1 cellular context compared by ENCODE assay signal in genomic region chr6:7313505-7314165, GRCh38.
A peak's percentile ranks its signal among the peaks of the same experiment; 100 is the strongest.
TF ChIP-seq lines count a peak whose summit lies in the region.

No MANE protein-coding gene starts in this region.

TF ChIP-seq in K562, 482 proteins besides CTCF, POLR2A, EP300 and RAD21 (continued from another document):
- TF ChIP-seq, protein P1, sequence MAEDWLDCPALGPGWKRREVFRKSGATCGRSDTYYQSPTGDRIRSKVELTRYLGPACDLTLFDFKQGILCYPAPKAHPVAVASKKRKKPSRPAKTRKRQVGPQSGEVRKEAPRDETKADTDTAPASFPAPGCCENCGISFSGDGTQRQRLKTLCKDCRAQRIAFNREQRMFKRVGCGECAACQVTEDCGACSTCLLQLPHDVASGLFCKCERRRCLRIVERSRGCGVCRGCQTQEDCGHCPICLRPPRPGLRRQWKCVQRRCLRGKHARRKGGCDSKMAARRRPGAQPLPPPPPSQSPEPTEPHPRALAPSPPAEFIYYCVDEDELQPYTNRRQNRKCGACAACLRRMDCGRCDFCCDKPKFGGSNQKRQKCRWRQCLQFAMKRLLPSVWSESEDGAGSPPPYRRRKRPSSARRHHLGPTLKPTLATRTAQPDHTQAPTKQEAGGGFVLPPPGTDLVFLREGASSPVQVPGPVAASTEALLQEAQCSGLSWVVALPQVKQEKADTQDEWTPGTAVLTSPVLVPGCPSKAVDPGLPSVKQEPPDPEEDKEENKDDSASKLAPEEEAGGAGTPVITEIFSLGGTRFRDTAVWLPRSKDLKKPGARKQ (CRISPR knock-in tag; IDR thresholded peaks at IDR 0.05) = peak; percentile 88
- TF ChIP-seq ZNF165 (CRISPR knock-in tag; IDR thresholded peaks at IDR 0.05; ENCODE audit: borderline replicate concordance) (no peak), MNT (conservative IDR thresholded peaks at IDR 0.05) (no peak), NCOA6 (IDR thresholded peaks at IDR 0.05) (no peak), CHD1 (IDR thresholded peaks at IDR 0.05; ENCODE audit: low read length) (no peak), CEBPG (CRISPR knock-in tag; IDR thresholded peaks at IDR 0.05) (no peak), CEBPG (tag; conservative IDR thresholded peaks at IDR 0.05 in 1 of 2, IDR thresholded peaks at IDR 0.05 in 1 of 2) (peak in 1 of 2 experiments; percentile 22; a peak in 1 of 4 replicates), SMARCE1 (IDR thresholded peaks at IDR 0.05) (peak; percentile 46; the same call in 1 of the 2 replicates), L3MBTL2 (IDR thresholded peaks at IDR 0.05) (0 out of 2 replicates have a peak, but pooled peaks have one; percentile 25), MCM2 (IDR thresholded peaks at IDR 0.05; ENCODE audit: low read depth) (no peak), ZNF766 (CRISPR knock-in tag; conservative IDR thresholded peaks at IDR 0.05) (0 out of 2 replicates have a peak, but pooled peaks have one; percentile 17), NFATC3 (IDR thresholded peaks at IDR 0.05) (0 out of 2 replicates have a peak, but pooled peaks have one; percentile 49), SFPQ (IDR thresholded peaks at IDR 0.05; ENCODE audit: low read depth, low read length) (no peak), ZNF347 (CRISPR knock-in tag; IDR thresholded peaks at IDR 0.05; ENCODE audit: low read depth) (peak; percentile 26; the same call in 1 of the 2 replicates), PCBP2 (IDR thresholded peaks at IDR 0.05; ENCODE audit: low read depth, low read length, poor library complexity, severe bottlenecking) (no peak), CC2D1A (IDR thresholded peaks at IDR 0.05) (0 out of 2 replicates have a peak, but pooled peaks have one; percentile 20), ZNF354B (CRISPR knock-in tag; IDR thresholded peaks at IDR 0.05) (0 out of 2 replicates have a peak, but pooled peaks have one; percentile 4), ETV5 (CRISPR knock-in tag; IDR thresholded peaks at IDR 0.05; ENCODE audit: low read depth) (peak; percentile 15; the same call in 1 of the 2 replicates), SMAD4 (CRISPR knock-in tag; conservative IDR thresholded peaks at IDR 0.05) (peak; percentile 54; the same call in 1 of the 2 replicates), BACH1 (tag; IDR thresholded peaks at IDR 0.05) (no peak), NR2C1 (IDR thresholded peaks at IDR 0.05) (no peak), NR2C1 (tag; IDR thresholded peaks at IDR 0.05) (0 out of 2 replicates have a peak, but pooled peaks have one; percentile 13), ZNF24 (IDR thresholded peaks at IDR 0.05) (0 out of 2 replicates have a peak, but pooled peaks have one; percentile 1), SOX6 (IDR thresholded peaks at IDR 0.05) (no peak)
- TF ChIP-seq, protein P2, sequence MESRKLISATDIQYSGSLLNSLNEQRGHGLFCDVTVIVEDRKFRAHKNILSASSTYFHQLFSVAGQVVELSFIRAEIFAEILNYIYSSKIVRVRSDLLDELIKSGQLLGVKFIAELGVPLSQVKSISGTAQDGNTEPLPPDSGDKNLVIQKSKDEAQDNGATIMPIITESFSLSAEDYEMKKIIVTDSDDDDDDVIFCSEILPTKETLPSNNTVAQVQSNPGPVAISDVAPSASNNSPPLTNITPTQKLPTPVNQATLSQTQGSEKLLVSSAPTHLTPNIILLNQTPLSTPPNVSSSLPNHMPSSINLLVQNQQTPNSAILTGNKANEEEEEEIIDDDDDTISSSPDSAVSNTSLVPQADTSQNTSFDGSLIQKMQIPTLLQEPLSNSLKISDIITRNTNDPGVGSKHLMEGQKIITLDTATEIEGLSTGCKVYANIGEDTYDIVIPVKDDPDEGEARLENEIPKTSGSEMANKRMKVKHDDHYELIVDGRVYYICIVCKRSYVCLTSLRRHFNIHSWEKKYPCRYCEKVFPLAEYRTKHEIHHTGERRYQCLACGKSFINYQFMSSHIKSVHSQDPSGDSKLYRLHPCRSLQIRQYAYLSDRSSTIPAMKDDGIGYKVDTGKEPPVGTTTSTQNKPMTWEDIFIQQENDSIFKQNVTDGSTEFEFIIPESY (CRISPR knock-in tag; IDR thresholded peaks at IDR 0.05) = peak; percentile 24; the same call in 1 of the 2 replicates
- TF ChIP-seq, protein P3, sequence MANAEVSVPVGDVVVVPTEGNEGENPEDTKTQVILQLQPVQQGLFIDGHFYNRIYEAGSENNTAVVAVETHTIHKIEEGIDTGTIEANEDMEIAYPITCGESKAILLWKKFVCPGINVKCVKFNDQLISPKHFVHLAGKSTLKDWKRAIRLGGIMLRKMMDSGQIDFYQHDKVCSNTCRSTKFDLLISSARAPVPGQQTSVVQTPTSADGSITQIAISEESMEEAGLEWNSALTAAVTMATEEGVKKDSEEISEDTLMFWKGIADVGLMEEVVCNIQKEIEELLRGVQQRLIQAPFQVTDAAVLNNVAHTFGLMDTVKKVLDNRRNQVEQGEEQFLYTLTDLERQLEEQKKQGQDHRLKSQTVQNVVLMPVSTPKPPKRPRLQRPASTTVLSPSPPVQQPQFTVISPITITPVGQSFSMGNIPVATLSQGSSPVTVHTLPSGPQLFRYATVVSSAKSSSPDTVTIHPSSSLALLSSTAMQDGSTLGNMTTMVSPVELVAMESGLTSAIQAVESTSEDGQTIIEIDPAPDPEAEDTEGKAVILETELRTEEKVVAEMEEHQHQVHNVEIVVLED (CRISPR knock-in tag; IDR thresholded peaks at IDR 0.05) = no peak
TF ChIP-seq in K562: peak in this region for 46.
